ENCODE assay signal across 14 cellular contexts in genomic region chr14:54252072-54252730, GRCh38.
DNase-seq lines count a peak whose midpoint lies in the region; TF ChIP-seq lines count a peak whose summit lies in the region.
"Had no signal": no experiment of that assay in that cellular context is flagged by ENCODE, and none has a peak within 500 bp of the region (broad histone marks: within the 10 kb centered on the region; RNA-seq: fewer than 3 reads in every experiment).

No MANE protein-coding gene starts in this region.

- H3K27ac Mint-ChIP-seq in activated CD4-positive, alpha-beta T cell treated with anti-CD3 and anti-CD28 coated beads, Interleukin-2, amount 10 ng/mL, durations not matched to agents 7 days and 5 days: no peak overlapping the region
- H3K27ac Mint-ChIP-seq: activated CD4-positive, alpha-beta T cell treated with anti-CD3 and anti-CD28 coated beads for 36 hours; IgD-negative memory B cell; neural progenitor cell had no signal

- no peak overlapping the region for H3K4me3 Mint-ChIP-seq in activated CD4-positive, alpha-beta T cell treated with anti-CD3 and anti-CD28 coated beads, Interleukin-2, amount 10 ng/mL, durations not matched to agents 7 days and 5 days
- H3K4me3 Mint-ChIP-seq: activated CD4-positive, alpha-beta T cell treated with anti-CD3 and anti-CD28 coated beads for 36 hours; IgD-negative memory B cell; neural progenitor cell had no signal

- no peak overlapping the region for H3K9ac ChIP-seq in fibroblast of lung (ENCODE audit: insufficient read depth, low read length)
- H3K9ac ChIP-seq: neural progenitor cell had no signal

- peaks cover 17% of the 10 kb centered on the region for H3K27me3 Mint-ChIP-seq in activated CD4-positive, alpha-beta T cell treated with anti-CD3 and anti-CD28 coated beads, Interleukin-2, amount 10 ng/mL, durations not matched to agents 7 days and 5 days

- H3K27ac ChIP-seq in RWPE1 (peak overlapping the region; percentile 67; the same call in 1 of the 2 replicates), fibroblast of lung (ENCODE audit: insufficient read depth, low read length) (no peak overlapping the region)
- H3K27ac ChIP-seq: neural progenitor cell had no signal

- H4K20me1 ChIP-seq in fibroblast of lung (ENCODE audit: control insufficient read depth, extremely low read depth, insufficient read depth, low read length): no peaks in the 10 kb centered on the region

- H3K9me3 Mint-ChIP-seq in activated CD4-positive, alpha-beta T cell treated with anti-CD3 and anti-CD28 coated beads, Interleukin-2, amount 10 ng/mL, durations not matched to agents 7 days and 5 days: no peaks in the 10 kb centered on the region

- no peak overlapping the region for H3K4me2 ChIP-seq in fibroblast of lung (ENCODE audit: extremely low read depth, insufficient read depth, low read length)
- H3K4me2 ChIP-seq: neural progenitor cell had no signal

- no peaks in the 10 kb centered on the region for H3K79me2 ChIP-seq in fibroblast of lung (ENCODE audit: control insufficient read depth, insufficient read depth, low read length)

- no peaks in the 10 kb centered on the region for H3K9me3 ChIP-seq in fibroblast of lung (ENCODE audit: control insufficient read depth, insufficient read depth, low read depth, low read length)

- DNase-seq in ELR (ENCODE audit: low read depth) (peak; percentile 92), RWPE1 (ENCODE audit: low spot score) (peak; percentile 82), fibroblast of lung (ENCODE audit: low read depth in 2 of 2) (peak; percentile 40 to 98), renal cortical epithelial cell (ENCODE audit: low read depth) (peak; percentile 97), NCI-H1105 (lab: John Stamatoyannopoulos, UW) (no peak), DMS153 treated with DMSO at 0.1 percent for 48 hours (lab: John Stamatoyannopoulos, UW; ENCODE audit: unreplicated experiment) (no peak), GM13976 (ENCODE audit: low spot score) (no peak)
- no peak for DNase-seq in activated CD4-positive, alpha-beta T cell treated with anti-CD3 and anti-CD28 coated beads, Interleukin-2, amount 10 ng/mL, durations not matched to agents 7 days and 5 days
- DNase-seq: activated CD4-positive, alpha-beta T cell treated with anti-CD3 and anti-CD28 coated beads for 36 hours; activated effector memory CD4-positive, alpha-beta T cell treated with Interleukin-2 at 50 U/mL for 16 hours; stimulated activated CD4-positive, alpha-beta T cell treated with anti-CD3 and anti-CD28 coated beads, Interleukin-2, amount 100 ng/mL, for 48 hours; substantia nigra had no signal

- TF ChIP-seq CTCF in RWPE1 (conservative IDR thresholded peaks at IDR 0.05; ENCODE audit: low read depth) (no peak), fibroblast of lung (conservative IDR thresholded peaks at IDR 0.05 in 1 of 2, IDR thresholded peaks at IDR 0.05 in 1 of 2; ENCODE audit: low read depth in 1 of 2, low read length in 2 of 2) (no peak), GM13976 (IDR thresholded peaks at IDR 0.05; ENCODE audit: borderline replicate concordance, control extremely low read depth, extremely low read depth, insufficient read depth, missing control alignments) (no peak)

- in situ Hi-C loops in GM13976 (cut with MboI; ENCODE audit: low sequenced_read_pairs, unreplicated experiment): no loop called here

- no peaks in the 10 kb centered on the region for H3K27me3 ChIP-seq in fibroblast of lung (ENCODE audit: control insufficient read depth, insufficient read depth, low read length)

- peaks cover 14% of the 10 kb centered on the region for H3K4me1 ChIP-seq in fibroblast of lung (ENCODE audit: control insufficient read depth, extremely low read depth, insufficient read depth, low read length)

- no peaks in the 10 kb centered on the region for H3K36me3 ChIP-seq in fibroblast of lung (ENCODE audit: control insufficient read depth, insufficient read depth, low read length)
- H3K36me3 ChIP-seq: neural progenitor cell had no signal

- no peak overlapping the region for H2AFZ ChIP-seq in fibroblast of lung (ENCODE audit: low read length)
- H2AFZ ChIP-seq: neural progenitor cell had no signal

- H3K36me3 Mint-ChIP-seq in activated CD4-positive, alpha-beta T cell treated with anti-CD3 and anti-CD28 coated beads, Interleukin-2, amount 10 ng/mL, durations not matched to agents 7 days and 5 days (ENCODE audit: low read depth): no peaks in the 10 kb centered on the region
- H3K36me3 Mint-ChIP-seq: neural progenitor cell had no signal

- CTCF ChIA-PET in RWPE1 (lab: Yijun Ruan, JAX): interaction anchor here (0.6 to 1.4 kb wide), 6 partner anchors 59 to 157 kb away, joined by 3 to 5 read pairs (median 3); no protein-coding TSS in a partner anchor
- CTCF ChIA-PET in activated CD4-positive, alpha-beta T cell treated with anti-CD3 and anti-CD28 coated beads, Interleukin-2, amount 10 ng/mL, durations not matched to agents 7 days and 5 days (lab: Charles Lee): no interaction called here

- no peaks in the 10 kb centered on the region for H3K4me1 Mint-ChIP-seq in activated CD4-positive, alpha-beta T cell treated with anti-CD3 and anti-CD28 coated beads, Interleukin-2, amount 10 ng/mL, durations not matched to agents 7 days and 5 days
- H3K4me1 Mint-ChIP-seq: IgD-negative memory B cell had no signal

- POLR2A ChIA-PET in RWPE1 (lab: Yijun Ruan, JAX; ENCODE audit: low non-redundant PET): no interaction called here
- POLR2A ChIA-PET in activated CD4-positive, alpha-beta T cell treated with anti-CD3 and anti-CD28 coated beads, Interleukin-2, amount 10 ng/mL, durations not matched to agents 7 days and 5 days (lab: Charles Lee): no interaction called here

- no peak overlapping the region for H3K4me3 ChIP-seq in fibroblast of lung (replicated peaks in 1 of 4; ENCODE audit: control extremely low read depth in 1 of 4, insufficient read depth in 1 of 4, low read depth in 3 of 4, low read length in 4 of 4)
- H3K4me3 ChIP-seq: neural progenitor cell had no signal

Comparison
In these comparisons a context has a peak if more than half of its experiments do, and no peak if none do; other contexts are left out.
1. DNase-seq: peak in ELR (single experiment), RWPE1 (single experiment), fibroblast of lung (2 of 2) and renal cortical epithelial cell (single experiment); none in NCI-H1105 (single experiment), DMS153 treated with DMSO at 0.1 percent for 48 hours (single experiment), activated CD4-positive, alpha-beta T cell treated with anti-CD3 and anti-CD28 coated beads, Interleukin-2, amount 10 ng/mL, durations not matched to agents 7 days and 5 days (single experiment) and GM13976 (single experiment).